1 cellular context compared by ENCODE assay signal in the genomic region with DNA sequence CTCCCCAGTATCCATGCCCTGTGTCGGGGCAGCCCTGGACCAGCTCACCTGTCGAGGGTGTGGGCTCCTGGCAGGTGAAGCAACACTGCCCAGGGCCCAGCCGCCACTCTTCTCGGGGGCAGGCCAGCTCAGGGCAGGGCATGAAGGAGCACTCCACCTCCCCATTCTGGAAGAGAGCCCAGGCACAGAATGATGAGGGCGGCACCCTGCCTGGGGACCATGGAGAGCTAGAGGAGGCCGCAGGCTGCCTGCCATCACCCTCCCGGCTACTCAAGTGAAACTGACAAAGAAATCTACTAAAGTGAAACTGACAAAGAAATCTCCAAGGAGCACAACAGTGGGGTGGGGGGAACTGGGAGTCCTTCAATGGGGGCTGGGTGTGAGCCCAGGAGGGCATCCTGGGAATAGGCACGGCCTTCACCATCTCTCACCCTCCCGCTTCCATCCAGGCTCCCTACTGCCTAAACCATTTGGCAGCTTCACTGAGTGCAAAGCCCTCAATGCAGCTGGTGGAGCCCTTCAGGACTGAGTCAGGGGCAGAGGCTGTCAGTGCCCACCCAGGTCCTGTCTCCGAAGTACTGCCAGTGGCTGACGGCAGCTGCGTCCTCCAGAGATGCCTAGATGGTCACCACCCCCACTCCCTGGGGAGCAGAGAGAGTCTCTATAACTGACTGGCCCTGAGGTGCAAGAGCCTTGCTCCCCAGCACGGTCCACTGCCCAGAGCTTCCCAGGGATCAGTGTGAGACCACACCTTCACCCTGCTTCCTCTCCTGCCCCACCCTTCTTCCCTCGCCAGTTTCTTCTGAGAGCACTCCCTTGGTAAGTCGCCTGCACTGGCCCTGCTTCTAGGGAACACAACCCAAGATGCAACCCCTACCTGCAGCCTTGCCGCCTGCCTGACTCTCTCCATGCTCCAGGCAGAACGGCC.
A peak's percentile ranks its signal among the peaks of the same experiment; 100 is the strongest.
TF ChIP-seq lines count a peak whose summit lies in the region.

No MANE protein-coding gene starts in this region.

TF ChIP-seq in HepG2, 621 proteins besides CTCF, POLR2A, EP300 and RAD21:
- peak; percentile 27; the same call in 1 of the 2 replicates for TF ChIP-seq RBFOX2 (IDR thresholded peaks at IDR 0.05; ENCODE audit: low read depth, low read length)
- TF ChIP-seq AGO2 (optimal IDR thresholded peaks at IDR 0.05; ENCODE audit: low read depth, low read length), result peak; percentile 44
- no peak for TF ChIP-seq ATF7-NPFF (CRISPR knock-in tag; IDR thresholded peaks at IDR 0.05; ENCODE audit: low read depth)
- no peak for TF ChIP-seq ZKSCAN5 (CRISPR knock-in tag; IDR thresholded peaks at IDR 0.05)
- TF ChIP-seq SOX6 (IDR thresholded peaks at IDR 0.05), result no peak
- no peak for TF ChIP-seq SOX6 (CRISPR knock-in tag; IDR thresholded peaks at IDR 0.05)
- no peak for TF ChIP-seq GATA4 (IDR thresholded peaks at IDR 0.05; ENCODE audit: borderline replicate concordance, low read depth)
- TF ChIP-seq ZBTB20 (CRISPR knock-in tag; IDR thresholded peaks at IDR 0.05; ENCODE audit: borderline replicate concordance, low read depth), result no peak
- no peak for TF ChIP-seq TBL1XR1 (IDR thresholded peaks at IDR 0.05; ENCODE audit: borderline replicate concordance, low read length, partially characterized antibody)
- no peak for TF ChIP-seq KLF11 (CRISPR knock-in tag; IDR thresholded peaks at IDR 0.05)
- TF ChIP-seq ZNF777 (CRISPR knock-in tag; IDR thresholded peaks at IDR 0.05), result no peak
- no peak for TF ChIP-seq SIX1 (CRISPR knock-in tag; IDR thresholded peaks at IDR 0.05; ENCODE audit: borderline replicate concordance)
- peak; percentile 21 for TF ChIP-seq RBM22 (optimal IDR thresholded peaks at IDR 0.05; ENCODE audit: low read length)
